ENCODE assay signal across 8 cellular contexts in the genomic region with DNA sequence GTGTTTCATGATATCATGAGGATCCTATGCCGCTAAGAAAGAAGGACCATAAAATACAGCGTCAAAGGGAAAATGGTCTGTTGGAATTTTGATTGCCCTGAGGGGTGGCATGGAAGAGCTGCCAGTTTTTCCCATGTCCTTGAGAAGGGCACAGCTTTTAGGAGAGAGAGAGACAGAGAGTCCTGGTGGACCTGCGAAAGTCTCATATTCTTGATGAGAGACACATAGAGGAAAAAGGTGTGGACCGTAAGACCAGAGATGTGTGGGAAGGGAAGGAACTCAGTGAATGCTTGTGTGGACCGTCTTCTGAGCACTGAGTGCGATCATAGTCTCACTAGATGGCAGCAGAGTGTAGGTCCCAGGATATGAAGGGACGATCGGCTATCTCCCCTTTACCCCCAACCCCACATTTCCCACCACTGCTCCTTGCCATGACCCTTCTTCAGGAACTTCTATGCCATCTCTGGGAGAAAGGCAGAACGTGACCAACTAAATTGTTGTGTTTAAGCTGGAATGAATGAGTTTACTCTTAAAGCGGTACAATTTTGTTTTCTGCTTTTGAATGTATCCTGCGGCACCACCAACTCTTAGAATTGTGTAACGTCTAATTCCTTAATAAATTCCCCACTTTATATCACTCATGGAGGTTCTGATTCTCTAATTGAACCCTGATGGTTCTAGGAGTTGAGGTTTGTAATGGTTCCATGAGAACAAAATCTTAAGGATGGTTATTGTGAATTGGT.
DNase-seq lines count a peak whose midpoint lies in the region; ATAC-seq lines count a peak whose summit lies in the region.

No MANE protein-coding gene starts in this region.

- peak; percentile 80 for ATAC-seq in GM19395 (IDR thresholded peaks at IDR 0.05; ENCODE audit: unreplicated experiment)
- peak; percentile 70 for ATAC-seq in sciatic nerve
- ATAC-seq in GM19452 (IDR thresholded peaks at IDR 0.05; ENCODE audit: unreplicated experiment) = no peak

- DNase-seq in NCI-H446 (lab: John Stamatoyannopoulos, UW) = peak; percentile 23 to 63
- no peak for DNase-seq in NCI-H446 treated with DMSO at 0.1 percent for 48 hours (lab: John Stamatoyannopoulos, UW)
- DNase-seq in Kasumi-1 (lab: John Stamatoyannopoulos, UW) = peak; percentile 51 to 79
- DNase-seq in SW480 (ENCODE audit: low spot score) = peak; percentile 40
- DNase-seq in glomerular visceral epithelial cell (ENCODE audit: extremely low spot score) = peak; percentile 35
- no peak for DNase-seq in sciatic nerve (ENCODE audit: low spot score)

- intact Hi-C loops in sciatic nerve (cut with DNase I) = no loop called here

Comparison
In these comparisons a context has a peak if more than half of its experiments do, and no peak if none do; other contexts are left out.
1. DNase-seq: peak in NCI-H446 (2 of 2), Kasumi-1 (2 of 2), SW480 (single experiment) and glomerular visceral epithelial cell (single experiment); none in NCI-H446 treated with DMSO at 0.1 percent for 48 hours (single experiment) and sciatic nerve (single experiment).